In genomic region chr3:102673271-102674115, GRCh38 we compare ENCODE assay signal across 9 cellular contexts.
DNase-seq lines count a peak whose midpoint lies in the region; ATAC-seq and TF ChIP-seq lines count a peak whose summit lies in the region.
"Had no signal": no experiment of that assay in that cellular context is flagged by ENCODE, and none has a peak within 500 bp of the region (broad histone marks: within the 10 kb centered on the region; RNA-seq: fewer than 3 reads in every experiment).

No MANE protein-coding gene starts in this region.

- H3K4me3 ChIP-seq in dorsolateral prefrontal cortex: peak overlapping the region in 37 of 59 donors; percentile 3 to 60 (median 33)
- peak overlapping the region; percentile 29 for H3K4me3 ChIP-seq in lower lobe of right lung

- H3K36me3 ChIP-seq in lower lobe of right lung: no peaks in the 10 kb centered on the region

- DNase-seq in CD14-positive monocyte (ENCODE audit: low spot score) (no peak), NCI-H460 (ENCODE audit: extremely low read depth, low read depth) (peak; percentile 38), dorsolateral prefrontal cortex (peak; percentile 29 to 71 (median 59)), lower lobe of right lung (peak; percentile 59)
- peak; percentile 85 for DNase-seq in activated CD4-positive, alpha-beta T cell treated with anti-CD3 and anti-CD28 coated beads, Interleukin-2, amount 10 ng/mL, durations not matched to agents 24 days and 14 days
- peak; percentile 14 for DNase-seq in stimulated activated CD8-positive, alpha-beta memory T cell treated with anti-CD3 and anti-CD28 coated beads, Interleukin-15, amount 100 ng/mL, for 1 hour (ENCODE audit: low read depth)

- intact Hi-C loops in CD14-positive monocyte (cut with micrococcal nuclease) (no loop called here), dorsolateral prefrontal cortex (cut with DNase I) (no loop called here), lower lobe of right lung (cut with DNase I) (no loop called here)
- intact Hi-C loops in activated CD4-positive, alpha-beta T cell treated with anti-CD3 and anti-CD28 coated beads, Interleukin-2, amount 10 ng/mL, durations not matched to agents 24 days and 14 days (cut with micrococcal nuclease): loop anchor here (2.0 kb wide), 1 partner anchor 445 kb away; no protein-coding TSS in a partner anchor

- peaks cover 0 to 4% (median 0%) of the 10 kb centered on the region in 45 donors for H3K27me3 ChIP-seq in dorsolateral prefrontal cortex
- no peaks in the 10 kb centered on the region for H3K27me3 ChIP-seq in lower lobe of right lung (ENCODE audit: low read depth)

- no peak overlapping the region for H3K4me3 Mint-ChIP-seq in CD14-positive monocyte
- no peak overlapping the region for H3K4me3 Mint-ChIP-seq in activated CD4-positive, alpha-beta T cell treated with anti-CD3 and anti-CD28 coated beads, Interleukin-2, amount 10 ng/mL, durations not matched to agents 24 days and 14 days
- H3K4me3 Mint-ChIP-seq: T-helper 1 cell treated with Interleukin-12 subunit alpha and Interleukin-12 subunit beta and Interleukin-4 antibody, amounts not matched to agents 30 μg/mL and 1 μg/mL, for 36 hours had no signal

- peak; percentile 88 for TF ChIP-seq CTCF in CD14-positive monocyte (IDR thresholded peaks at IDR 0.05)
- TF ChIP-seq CTCF in dorsolateral prefrontal cortex (IDR thresholded peaks at IDR 0.05 in 54 of 56, conservative IDR thresholded peaks at IDR 0.05 in 2 of 56; ENCODE audit: low read depth in 1 of 56, partially characterized antibody in 56 of 56): peak; percentile 64 to 93 (median 78)
- TF ChIP-seq CTCF in lower lobe of right lung (IDR thresholded peaks at IDR 0.05): peak; percentile 80

- H3K4me1 Mint-ChIP-seq in CD14-positive monocyte: peaks cover 4% of the 10 kb centered on the region
- H3K4me1 Mint-ChIP-seq in activated CD4-positive, alpha-beta T cell treated with anti-CD3 and anti-CD28 coated beads, Interleukin-2, amount 10 ng/mL, durations not matched to agents 24 days and 14 days: peaks cover 2% of the 10 kb centered on the region

- peaks cover 7% of the 10 kb centered on the region for H3K4me1 ChIP-seq in lower lobe of right lung

- ATAC-seq in GM19328 (IDR thresholded peaks at IDR 0.05; ENCODE audit: unreplicated experiment) (peak; percentile 77), HG03460 (IDR thresholded peaks at IDR 0.05; ENCODE audit: unreplicated experiment) (peak; percentile 91), lower lobe of right lung (peak; percentile 76 to 85)

- no peaks in the 10 kb centered on the region for H3K9me3 ChIP-seq in lower lobe of right lung

- H3K27ac ChIP-seq in dorsolateral prefrontal cortex (no peak overlapping the region), lower lobe of right lung (no peak overlapping the region)

- no peaks in the 10 kb centered on the region for H3K9me3 Mint-ChIP-seq in CD14-positive monocyte
- no peaks in the 10 kb centered on the region for H3K9me3 Mint-ChIP-seq in activated CD4-positive, alpha-beta T cell treated with anti-CD3 and anti-CD28 coated beads, Interleukin-2, amount 10 ng/mL, durations not matched to agents 24 days and 14 days
- H3K9me3 Mint-ChIP-seq: T-helper 1 cell treated with Interleukin-12 subunit alpha and Interleukin-12 subunit beta and Interleukin-4 antibody, amounts not matched to agents 30 μg/mL and 1 μg/mL, for 36 hours had no signal

- H3K36me3 Mint-ChIP-seq in CD14-positive monocyte: no peaks in the 10 kb centered on the region
- no peaks in the 10 kb centered on the region for H3K36me3 Mint-ChIP-seq in activated CD4-positive, alpha-beta T cell treated with anti-CD3 and anti-CD28 coated beads, Interleukin-2, amount 10 ng/mL, durations not matched to agents 24 days and 14 days (ENCODE audit: low read depth)

- peaks cover 0 to 7% (median 2%) of the 10 kb centered on the region in 3 donors for H3K27me3 Mint-ChIP-seq in CD14-positive monocyte (ENCODE audit: low read depth in 3 of 3)
- peaks cover 2% of the 10 kb centered on the region for H3K27me3 Mint-ChIP-seq in activated CD4-positive, alpha-beta T cell treated with anti-CD3 and anti-CD28 coated beads, Interleukin-2, amount 10 ng/mL, durations not matched to agents 24 days and 14 days

- peak overlapping the region in 1 of 7 donors; percentile 56 for H3K27ac Mint-ChIP-seq in CD14-positive monocyte
- no peak overlapping the region for H3K27ac Mint-ChIP-seq in activated CD4-positive, alpha-beta T cell treated with anti-CD3 and anti-CD28 coated beads, Interleukin-2, amount 10 ng/mL, durations not matched to agents 24 days and 14 days
- H3K27ac Mint-ChIP-seq: T-helper 1 cell treated with Interleukin-12 subunit alpha and Interleukin-12 subunit beta and Interleukin-4 antibody, amounts not matched to agents 30 μg/mL and 1 μg/mL, for 36 hours had no signal
